8 cellular contexts compared by ENCODE assay signal in the genomic region with DNA sequence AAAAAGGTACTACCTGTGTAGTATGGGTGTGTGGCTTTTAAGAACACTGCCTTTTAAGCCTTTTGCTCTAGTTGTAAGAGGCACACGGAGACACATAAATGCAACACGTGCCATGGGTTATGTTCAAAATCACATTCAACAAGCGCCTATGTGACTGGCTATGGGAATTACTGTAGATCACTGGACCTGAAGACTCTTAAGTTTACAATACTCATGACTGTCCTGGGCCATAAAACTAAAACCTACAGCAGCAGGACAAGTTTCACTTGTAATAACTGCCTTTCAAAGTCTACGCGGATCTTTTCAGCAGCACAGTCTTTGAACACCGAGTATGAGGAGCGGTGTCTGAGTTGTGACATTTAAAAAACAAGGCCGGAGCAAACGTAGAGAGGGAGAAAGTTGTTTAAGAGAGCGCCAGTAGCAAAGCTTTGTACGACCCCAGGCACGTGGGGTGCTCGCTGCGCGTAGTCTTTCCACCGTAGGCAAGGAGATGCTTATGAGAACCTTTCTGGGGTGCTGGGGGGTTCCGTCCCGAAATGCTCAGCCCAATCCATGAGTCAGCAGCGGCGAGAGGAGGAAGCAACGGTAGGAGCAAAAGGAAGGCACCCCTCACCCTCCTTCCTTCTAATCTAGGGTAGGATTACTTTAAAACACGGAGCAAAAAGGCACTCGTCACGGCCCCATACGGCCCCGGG. TPM values are rescaled to one million over a fixed set of nuclear protein-coding genes. Genes with fewer than 3 reads are reported as not detected.
DNase-seq lines count a peak whose midpoint lies in the region; ATAC-seq and TF ChIP-seq lines count a peak whose summit lies in the region.

No MANE protein-coding gene starts in this region.

- peaks cover 54 to 62% of the 10 kb centered on the region in 2 donors for H3K4me1 Mint-ChIP-seq in natural killer cell treated with Interleukin-12 subunit alpha and Interleukin-12 subunit beta and Interleukin-15 and Interleukin-18, amount 100 ng/mL, for 72 hours (ENCODE audit: low read depth in 2 of 2)

- DNase-seq in D341Med (ENCODE audit: low spot score) = peak; percentile 50
- DNase-seq in KBM-7 = peak; percentile 50
- peak; percentile 18 for DNase-seq in activated CD4-positive, alpha-beta T cell treated with anti-CD3 and anti-CD28 coated beads, Interleukin-2, amount 50 U/mL, for 1 hour
- no peak for DNase-seq in epithelial cell of prostate (ENCODE audit: low read depth, low spot score)
- DNase-seq in natural killer cell treated with Interleukin-12 subunit alpha and Interleukin-12 subunit beta and Interleukin-15 and Interleukin-18, amount 100 ng/mL, for 72 hours (ENCODE audit: low spot score) = no peak
- no peak for DNase-seq in thyroid gland
- DNase-seq in DMS153 (lab: John Stamatoyannopoulos, UW) = no peak

- peak overlapping the region; percentile 98 to 100 for H3K27ac Mint-ChIP-seq in natural killer cell treated with Interleukin-12 subunit alpha and Interleukin-12 subunit beta and Interleukin-15 and Interleukin-18, amount 100 ng/mL, for 72 hours

- peaks cover 31% of the 10 kb centered on the region for H3K36me3 Mint-ChIP-seq in natural killer cell treated with Interleukin-12 subunit alpha and Interleukin-12 subunit beta and Interleukin-15 and Interleukin-18, amount 100 ng/mL, for 72 hours

- H3K9me3 Mint-ChIP-seq in natural killer cell treated with Interleukin-12 subunit alpha and Interleukin-12 subunit beta and Interleukin-15 and Interleukin-18, amount 100 ng/mL, for 72 hours = no peaks in the 10 kb centered on the region

- H3K4me1 ChIP-seq in thyroid gland = peaks cover 23 to 27% of the 10 kb centered on the region in 2 donors

- H3K4me3 ChIP-seq in thyroid gland (replicated peaks in 1 of 3) = peak overlapping the region; percentile 63 to 84 (median 84)

- H3K27ac ChIP-seq in epithelial cell of prostate (peak overlapping the region; percentile 65), thyroid gland (peak overlapping the region; percentile 48 to 72 (median 56))

- peak overlapping the region; percentile 99 for H3K4me3 Mint-ChIP-seq in natural killer cell treated with Interleukin-12 subunit alpha and Interleukin-12 subunit beta and Interleukin-15 and Interleukin-18, amount 100 ng/mL, for 72 hours

- TF ChIP-seq POLR2A in thyroid gland (IDR thresholded peaks at IDR 0.05) = no peak

- ATAC-seq in GM21360 (IDR thresholded peaks at IDR 0.05; ENCODE audit: unreplicated experiment) = peak; percentile 2
- ATAC-seq in natural killer cell treated with Interleukin-12 subunit alpha and Interleukin-12 subunit beta and Interleukin-15 and Interleukin-18, amount 100 ng/mL, for 72 hours = peak in 1 of 2 donors; percentile 45

- WGBS in thyroid gland, 2 donors = 1 to 2% methylated on average over 22 to 26 of the region's 26 CpGs

- TF ChIP-seq CTCF in thyroid gland (IDR thresholded peaks at IDR 0.05) = no peak

- in situ Hi-C loops in KBM-7 (cut with MboI; ENCODE audit: low pct_unique_long_range_greater_than_20kb, low sequenced_read_pairs) = no loop called here

- H3K36me3 ChIP-seq in thyroid gland = peaks cover 0 to 7% of the 10 kb centered on the region in 2 donors

- intact Hi-C loops in thyroid gland (cut with DNase I) = no loop called here

- no peaks in the 10 kb centered on the region for H3K27me3 Mint-ChIP-seq in natural killer cell treated with Interleukin-12 subunit alpha and Interleukin-12 subunit beta and Interleukin-15 and Interleukin-18, amount 100 ng/mL, for 72 hours

- H3K9me3 ChIP-seq in thyroid gland = no peaks in the 10 kb centered on the region

- no peaks in the 10 kb centered on the region for H3K27me3 ChIP-seq in thyroid gland

RNA-seq across cellular contexts. Expression of gene DNAJC2, which starts 0.7 kb away (rescaled TPM):
- total RNA-seq in natural killer cell treated with Interleukin-12 subunit alpha and Interleukin-12 subunit beta and Interleukin-15 and Interleukin-18, amount 100 ng/mL, for 72 hours = 10 to 100 TPM; 34.4 to 68.4 TPM
- 10 to 100 TPM; 13.2 to 28.1 (median 18.2) TPM for total RNA-seq in thyroid gland

RNA-seq across cellular contexts. Expression of gene PSMC2, which starts 3.5 kb away (rescaled TPM):
- total RNA-seq in natural killer cell treated with Interleukin-12 subunit alpha and Interleukin-12 subunit beta and Interleukin-15 and Interleukin-18, amount 100 ng/mL, for 72 hours = 100 to 1,000 TPM; 139 to 188 TPM
- 100 to 1,000 TPM in 3 of 4 donors, 10 to 100 TPM in 1; 90.8 to 144 (median 113) TPM for total RNA-seq in thyroid gland

RNA-seq across cellular contexts. Expression of gene PMPCB, which starts 46.7 kb away (rescaled TPM):
- total RNA-seq in natural killer cell treated with Interleukin-12 subunit alpha and Interleukin-12 subunit beta and Interleukin-15 and Interleukin-18, amount 100 ng/mL, for 72 hours = 10 to 100 TPM; 55.6 to 62.9 TPM
- total RNA-seq in thyroid gland = 10 to 100 TPM; 52.1 to 77.4 (median 61.2) TPM

Comparison
In these comparisons a context has a peak if more than half of its experiments do, and no peak if none do; other contexts are left out.
1. DNase-seq: peak in D341Med (single experiment), KBM-7 (single experiment) and activated CD4-positive, alpha-beta T cell treated with anti-CD3 and anti-CD28 coated beads, Interleukin-2, amount 50 U/mL, for 1 hour (single experiment); none in epithelial cell of prostate (single experiment), natural killer cell treated with Interleukin-12 subunit alpha and Interleukin-12 subunit beta and Interleukin-15 and Interleukin-18, amount 100 ng/mL, for 72 hours (single experiment), thyroid gland (0 of 2) and DMS153 (single experiment).